ENCODE assay signal across 1 cellular context in the genomic region with DNA sequence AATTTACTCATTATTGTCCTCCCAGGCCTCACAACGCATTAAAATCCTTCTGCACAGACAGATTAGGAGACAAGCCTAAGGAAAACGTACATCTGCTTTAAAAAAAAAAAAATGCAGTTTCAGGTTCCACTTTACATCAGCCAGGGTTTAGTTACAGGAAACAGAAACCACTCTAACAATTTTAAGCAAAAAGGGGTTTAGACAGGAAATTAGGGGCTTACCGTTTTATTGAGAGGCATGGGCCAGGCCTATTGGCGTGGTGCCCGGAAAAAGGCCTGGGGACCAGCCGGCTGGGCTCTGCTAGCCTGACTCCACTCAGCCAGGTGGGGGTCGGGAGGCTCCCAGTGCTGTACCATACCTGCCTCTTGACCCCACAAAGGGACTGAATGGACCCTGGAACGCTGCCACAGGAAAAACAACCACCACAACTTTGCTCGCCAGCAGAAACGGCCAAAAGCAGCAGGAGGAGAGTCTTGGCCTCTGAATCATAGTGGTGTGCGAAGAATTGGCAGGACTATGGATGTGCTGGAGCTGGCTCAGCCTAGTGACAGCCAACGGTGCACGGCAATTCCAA.
A peak's percentile ranks its signal among the peaks of the same experiment; 100 is the strongest.
TF ChIP-seq lines count a peak whose summit lies in the region.

No MANE protein-coding gene starts in this region.

TF ChIP-seq in SK-N-SH, 30 proteins besides CTCF, POLR2A, EP300 and RAD21 (continued from another document):
- TF ChIP-seq CHD2 (IDR thresholded peaks at IDR 0.05; ENCODE audit: low read length, partially characterized antibody) (peak; percentile 56), RCOR1 (IDR thresholded peaks at IDR 0.05; ENCODE audit: low read length) (peak; percentile 73), GATA2 (CRISPR knock-in tag; IDR thresholded peaks at IDR 0.05) (no peak; the same call in 1 of the 2 replicates), SIN3A (IDR thresholded peaks at IDR 0.05; ENCODE audit: borderline replicate concordance, low read depth, low read length) (no peak), NRF1 (IDR thresholded peaks at IDR 0.05; ENCODE audit: low read depth, low read length) (no peak), GABPA (IDR thresholded peaks at IDR 0.05; ENCODE audit: low read depth) (no peak), FOXM1 (IDR thresholded peaks at IDR 0.05; ENCODE audit: low read depth) (0 out of 2 replicates have a peak, but pooled peaks have one; percentile 16), SMC3 (IDR thresholded peaks at IDR 0.05; ENCODE audit: low read depth, low read length) (no peak), NFIC (IDR thresholded peaks at IDR 0.05; ENCODE audit: borderline replicate concordance) (no peak; the same call in none of the 2 replicates), ELF1 (IDR thresholded peaks at IDR 0.05) (0 out of 2 replicates have a peak, but pooled peaks have one; percentile 12), TEAD4 (IDR thresholded peaks at IDR 0.05; ENCODE audit: borderline replicate concordance, insufficient read depth) (peak; percentile 58; the same call in 1 of the 2 replicates), POLR2AphosphoS5 (IDR thresholded peaks at IDR 0.05; ENCODE audit: low read depth, low read length) (no peak), TAF1 (IDR thresholded peaks at IDR 0.05; ENCODE audit: borderline replicate concordance, low read depth, low read length) (no peak), TCF12 (IDR thresholded peaks at IDR 0.05) (peak; percentile 88), FOXJ3 (CRISPR knock-in tag; IDR thresholded peaks at IDR 0.05) (peak; percentile 69; the same call in 1 of the 2 replicates), RXRA (IDR thresholded peaks at IDR 0.05; ENCODE audit: borderline replicate concordance, low read depth) (peak; percentile 83), MAX (IDR thresholded peaks at IDR 0.05; ENCODE audit: low read depth) (no peak), YY1 (IDR thresholded peaks at IDR 0.05; ENCODE audit: low read depth) (0 out of 2 replicates have a peak, but pooled peaks have one; percentile 41), EZH2phosphoT487 (IDR thresholded peaks at IDR 0.05; ENCODE audit: borderline replicate concordance, low read depth) (no peak), ZBTB33 (IDR thresholded peaks at IDR 0.05; ENCODE audit: borderline replicate concordance, low read depth) (no peak)
